10 cellular contexts compared by ENCODE assay signal in the genomic region with DNA sequence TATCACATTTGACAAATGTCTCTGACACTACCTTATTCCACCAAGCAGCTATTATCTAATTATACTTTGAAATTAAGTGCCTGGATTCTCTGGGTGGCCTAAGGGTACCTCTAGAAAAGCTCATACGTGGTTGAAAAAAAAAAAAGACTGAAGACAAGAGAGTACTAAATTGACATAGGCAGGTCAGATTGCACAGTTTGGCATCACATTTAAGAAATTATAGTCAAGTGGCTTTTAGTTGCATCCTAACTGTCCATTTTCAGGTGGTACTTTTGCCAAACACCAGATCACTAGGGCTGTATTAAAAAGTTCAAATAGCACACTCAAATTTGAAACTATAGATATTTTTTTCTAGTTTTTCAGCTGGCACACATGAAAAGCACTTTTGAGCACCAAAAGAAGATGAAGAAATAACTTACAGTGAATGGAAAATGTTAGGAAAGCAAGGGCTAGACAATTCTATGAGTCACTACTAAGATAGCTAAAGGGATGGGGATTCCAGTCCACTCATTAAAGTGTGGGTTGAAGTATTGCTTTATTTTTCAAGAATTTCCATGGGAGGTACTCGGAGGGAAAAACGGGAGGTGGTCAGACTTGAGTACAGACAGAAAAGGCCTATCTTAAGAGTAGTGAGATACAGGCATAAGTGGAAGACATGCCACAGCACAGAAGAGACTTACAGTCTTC.
DNase-seq lines count a peak whose midpoint lies in the region; FAIRE-seq and TF ChIP-seq lines count a peak whose summit lies in the region.
"Had no signal": no experiment of that assay in that cellular context is flagged by ENCODE, and none has a peak within 500 bp of the region (broad histone marks: within the 10 kb centered on the region; RNA-seq: fewer than 3 reads in every experiment).

No MANE protein-coding gene starts in this region.

- no peak overlapping the region for H3K4me3 ChIP-seq in astrocyte of the cerebellum (ENCODE audit: low read depth, low read length)
- H3K4me3 ChIP-seq: pancreas had no signal

- H3K27ac Mint-ChIP-seq in activated naive CD4-positive, alpha-beta T cell treated with anti-CD3 and anti-CD28 coated beads, Interleukin-2, amount 50 U/mL, for 24 hours, result peak overlapping the region; percentile 98
- no peak overlapping the region for H3K27ac Mint-ChIP-seq in activated naive CD4-positive, alpha-beta T cell treated with anti-CD3 and anti-CD28 coated beads, Interleukin-2, amount 10 ng/mL, durations not matched to agents 7 days and 5 days

- TF ChIP-seq CTCF in astrocyte of the cerebellum (IDR thresholded peaks at IDR 0.05; ENCODE audit: low read depth, low read length, missing control alignments), result no peak

- peaks cover 2% of the 10 kb centered on the region for H3K36me3 Mint-ChIP-seq in activated naive CD4-positive, alpha-beta T cell treated with anti-CD3 and anti-CD28 coated beads, Interleukin-2, amount 50 U/mL, for 24 hours
- H3K36me3 Mint-ChIP-seq in activated naive CD4-positive, alpha-beta T cell treated with anti-CD3 and anti-CD28 coated beads, Interleukin-2, amount 10 ng/mL, durations not matched to agents 7 days and 5 days, result no peaks in the 10 kb centered on the region

- no peak overlapping the region for H3K27ac ChIP-seq in caudate nucleus (ENCODE audit: low read depth, low read length)
- H3K27ac ChIP-seq: pancreas had no signal

- CTCF ChIA-PET in activated naive CD4-positive, alpha-beta T cell treated with anti-CD3 and anti-CD28 coated beads, Interleukin-2, amount 10 ng/mL, durations not matched to agents 7 days and 5 days (lab: Charles Lee), result interaction anchor here (3.1 to 3.7 kb wide), 3 partner anchors 126 to 192 kb away, joined by 14 to 36 read pairs (median 17); no protein-coding TSS in a partner anchor

- in situ Hi-C loops in astrocyte of the cerebellum (cut with HindIII; ENCODE audit: low sequenced_read_pairs), result no loop called here

- H3K4me1 Mint-ChIP-seq in activated naive CD4-positive, alpha-beta T cell treated with anti-CD3 and anti-CD28 coated beads, Interleukin-2, amount 50 U/mL, for 24 hours, result peaks cover 61% of the 10 kb centered on the region
- H3K4me1 Mint-ChIP-seq in activated naive CD4-positive, alpha-beta T cell treated with anti-CD3 and anti-CD28 coated beads, Interleukin-2, amount 10 ng/mL, durations not matched to agents 7 days and 5 days, result peaks cover 5% of the 10 kb centered on the region

- FAIRE-seq in urothelium cell line (lab: Jason Lieb, UNC), result no peak

- peaks cover 6% of the 10 kb centered on the region for H3K9me3 Mint-ChIP-seq in activated naive CD4-positive, alpha-beta T cell treated with anti-CD3 and anti-CD28 coated beads, Interleukin-2, amount 50 U/mL, for 24 hours
- peaks cover 4% of the 10 kb centered on the region for H3K9me3 Mint-ChIP-seq in activated naive CD4-positive, alpha-beta T cell treated with anti-CD3 and anti-CD28 coated beads, Interleukin-2, amount 10 ng/mL, durations not matched to agents 7 days and 5 days

- H3K27me3 Mint-ChIP-seq in activated naive CD4-positive, alpha-beta T cell treated with anti-CD3 and anti-CD28 coated beads, Interleukin-2, amount 50 U/mL, for 24 hours, result no peaks in the 10 kb centered on the region
- H3K27me3 Mint-ChIP-seq in activated naive CD4-positive, alpha-beta T cell treated with anti-CD3 and anti-CD28 coated beads, Interleukin-2, amount 10 ng/mL, durations not matched to agents 7 days and 5 days, result no peaks in the 10 kb centered on the region

- H3K4me3 Mint-ChIP-seq in activated naive CD4-positive, alpha-beta T cell treated with anti-CD3 and anti-CD28 coated beads, Interleukin-2, amount 50 U/mL, for 24 hours, result peak overlapping the region; percentile 12
- H3K4me3 Mint-ChIP-seq in activated naive CD4-positive, alpha-beta T cell treated with anti-CD3 and anti-CD28 coated beads, Interleukin-2, amount 10 ng/mL, durations not matched to agents 7 days and 5 days, result no peak overlapping the region

- no peak for DNase-seq in activated naive CD4-positive, alpha-beta T cell treated with anti-CD3 and anti-CD28 coated beads, Interleukin-2, amount 10 ng/mL, durations not matched to agents 7 days and 5 days
- peak; percentile 81 for DNase-seq in astrocyte of the cerebellum (ENCODE audit: low read depth)
- peak; percentile 84 for DNase-seq in kidney glomerular epithelial cell (lab: John Stamatoyannopoulos, UW)
- peak; percentile 44 for DNase-seq in urothelium cell line (ENCODE audit: low spot score)
- DNase-seq in NCI-H526 treated with DMSO at 0.1 percent for 48 hours (lab: John Stamatoyannopoulos, UW), result no peak
- no peak for DNase-seq in GM19240 (ENCODE audit: insufficient read length, low spot score)
- DNase-seq in caudate nucleus (lab: John Stamatoyannopoulos, UW), result no peak
- DNase-seq: foreskin melanocyte, pancreas had no signal

Comparison
In these comparisons a context has a peak if more than half of its experiments do, and no peak if none do; other contexts are left out.
1. DNase-seq: peak in astrocyte of the cerebellum (single experiment), kidney glomerular epithelial cell (single experiment) and urothelium cell line (single experiment); none in activated naive CD4-positive, alpha-beta T cell treated with anti-CD3 and anti-CD28 coated beads, Interleukin-2, amount 10 ng/mL, durations not matched to agents 7 days and 5 days (single experiment), NCI-H526 treated with DMSO at 0.1 percent for 48 hours (single experiment), GM19240 (single experiment) and caudate nucleus (0 of 61).